In genomic region chr4:23741586-23742240, GRCh38 we compare ENCODE assay signal across 23 cellular contexts.
DNase-seq lines count a peak whose midpoint lies in the region; ATAC-seq and FAIRE-seq lines count a peak whose summit lies in the region.
"Had no signal": no experiment of that assay in that cellular context is flagged by ENCODE, and none has a peak within 500 bp of the region (broad histone marks: within the 10 kb centered on the region; RNA-seq: fewer than 3 reads in every experiment).

No MANE protein-coding gene starts in this region.

- ATAC-seq in GM19023 (IDR thresholded peaks at IDR 0.05; ENCODE audit: unreplicated experiment): no peak

- peak; percentile 3 for DNase-seq in ELF-1 (ENCODE audit: low read depth, low spot score)
- peak; percentile 14 for DNase-seq in kidney glomerular epithelial cell (lab: John Stamatoyannopoulos, UW)
- DNase-seq in renal cortical epithelial cell (ENCODE audit: low read depth): peak; percentile 86
- DNase-seq in substantia nigra (lab: John Stamatoyannopoulos, UW): no peak
- DNase-seq in OCI-M2 (lab: John Stamatoyannopoulos, UW; ENCODE audit: unreplicated experiment): no peak
- DNase-seq in epidermal melanocyte (ENCODE audit: insufficient read length, low spot score): no peak
- DNase-seq: 8988T, ACHN, DMS53, HCEC 1CT, KG1, MM.1S, NCI-H1694, NCI-H2029 treated with DMSO at 0.1 percent for 48 hours, NCI-H526 treated with DMSO at 0.1 percent for 48 hours, SIG-M5 had no signal

- FAIRE-seq in colon (lab: Jason Lieb, UNC): peak; percentile 5
- FAIRE-seq: G401.6, GM19239, H1, RCC 7860 had no signal

- no peak overlapping the region for H3K27ac ChIP-seq in substantia nigra (ENCODE audit: low read depth, low read length, poor library complexity, severe bottlenecking)
- H3K27ac ChIP-seq: SK-N-MC had no signal

Comparison
In these comparisons a context has a peak if more than half of its experiments do, and no peak if none do; other contexts are left out.
1. DNase-seq: peak in ELF-1 (single experiment), kidney glomerular epithelial cell (single experiment) and renal cortical epithelial cell (single experiment); none in substantia nigra (0 of 49), OCI-M2 (single experiment) and epidermal melanocyte (single experiment).